Comparison of ENCODE assay signal across 3 cellular contexts in genomic region chr19:13087295-13087694, GRCh38.
TF ChIP-seq lines count a peak whose summit lies in the region.

No MANE protein-coding gene starts in this region.

TF ChIP-seq in liver, 16 proteins besides CTCF, POLR2A, EP300 and RAD21:
- TF ChIP-seq EGR1 (IDR thresholded peaks at IDR 0.05; ENCODE audit: low read depth in 2 of 2) (no peak), MAX (IDR thresholded peaks at IDR 0.05) (no peak), JUND (IDR thresholded peaks at IDR 0.05) (no peak), NR2F2 (IDR thresholded peaks at IDR 0.05) (no peak), FOXA2 (IDR thresholded peaks at IDR 0.05) (no peak), GABPA (IDR thresholded peaks at IDR 0.05 in 1 of 2, conservative IDR thresholded peaks at IDR 0.05 in 1 of 2) (no peak), HNF4A (conservative IDR thresholded peaks at IDR 0.05) (no peak), HNF4G (IDR thresholded peaks at IDR 0.05) (no peak), SP1 (IDR thresholded peaks at IDR 0.05) (no peak), FOXA1 (IDR thresholded peaks at IDR 0.05) (no peak), TAF1 (conservative IDR thresholded peaks at IDR 0.05) (no peak)
- TF ChIP-seq, protein P1, sequence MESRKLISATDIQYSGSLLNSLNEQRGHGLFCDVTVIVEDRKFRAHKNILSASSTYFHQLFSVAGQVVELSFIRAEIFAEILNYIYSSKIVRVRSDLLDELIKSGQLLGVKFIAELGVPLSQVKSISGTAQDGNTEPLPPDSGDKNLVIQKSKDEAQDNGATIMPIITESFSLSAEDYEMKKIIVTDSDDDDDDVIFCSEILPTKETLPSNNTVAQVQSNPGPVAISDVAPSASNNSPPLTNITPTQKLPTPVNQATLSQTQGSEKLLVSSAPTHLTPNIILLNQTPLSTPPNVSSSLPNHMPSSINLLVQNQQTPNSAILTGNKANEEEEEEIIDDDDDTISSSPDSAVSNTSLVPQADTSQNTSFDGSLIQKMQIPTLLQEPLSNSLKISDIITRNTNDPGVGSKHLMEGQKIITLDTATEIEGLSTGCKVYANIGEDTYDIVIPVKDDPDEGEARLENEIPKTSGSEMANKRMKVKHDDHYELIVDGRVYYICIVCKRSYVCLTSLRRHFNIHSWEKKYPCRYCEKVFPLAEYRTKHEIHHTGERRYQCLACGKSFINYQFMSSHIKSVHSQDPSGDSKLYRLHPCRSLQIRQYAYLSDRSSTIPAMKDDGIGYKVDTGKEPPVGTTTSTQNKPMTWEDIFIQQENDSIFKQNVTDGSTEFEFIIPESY (IDR thresholded peaks at IDR 0.05) = no peak
- TF ChIP-seq, protein P2, sequence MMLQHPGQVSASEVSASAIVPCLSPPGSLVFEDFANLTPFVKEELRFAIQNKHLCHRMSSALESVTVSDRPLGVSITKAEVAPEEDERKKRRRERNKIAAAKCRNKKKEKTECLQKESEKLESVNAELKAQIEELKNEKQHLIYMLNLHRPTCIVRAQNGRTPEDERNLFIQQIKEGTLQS (IDR thresholded peaks at IDR 0.05) = no peak

TF ChIP-seq in HepG2, 621 proteins besides CTCF, POLR2A, EP300 and RAD21:
- TF ChIP-seq THYN1 (CRISPR knock-in tag; IDR thresholded peaks at IDR 0.05; ENCODE audit: borderline replicate concordance, low read depth) (no peak), MAF1 (CRISPR knock-in tag; IDR thresholded peaks at IDR 0.05; ENCODE audit: borderline replicate concordance) (no peak), ZFP37 (CRISPR knock-in tag; IDR thresholded peaks at IDR 0.05; ENCODE audit: borderline replicate concordance) (no peak), ZNF160 (CRISPR knock-in tag; IDR thresholded peaks at IDR 0.05) (no peak), ZNF230 (CRISPR knock-in tag; IDR thresholded peaks at IDR 0.05) (no peak), ZNF614 (CRISPR knock-in tag; IDR thresholded peaks at IDR 0.05; ENCODE audit: borderline replicate concordance) (no peak), HIC2 (CRISPR knock-in tag; IDR thresholded peaks at IDR 0.05; ENCODE audit: low read depth) (no peak), ZNF782 (CRISPR knock-in tag; IDR thresholded peaks at IDR 0.05; ENCODE audit: borderline replicate concordance) (no peak)

TF ChIP-seq in H1, 55 proteins besides CTCF, POLR2A, EP300 and RAD21:
- no peak for TF ChIP-seq TAF1 (IDR thresholded peaks at IDR 0.05; ENCODE audit: low read depth, low read length)
- TF ChIP-seq ZNF274 (IDR thresholded peaks at IDR 0.05; ENCODE audit: borderline replicate concordance, extremely low read depth, low read length) = no peak
- TF ChIP-seq GABPA (IDR thresholded peaks at IDR 0.05; ENCODE audit: borderline replicate concordance, insufficient read depth, low read length) = no peak
- no peak for TF ChIP-seq SP2 (IDR thresholded peaks at IDR 0.05; ENCODE audit: low read length)
- TF ChIP-seq RBBP5 (IDR thresholded peaks at IDR 0.05; ENCODE audit: borderline replicate concordance, low read depth, low read length) = no peak
- no peak for TF ChIP-seq BRCA1 (IDR thresholded peaks at IDR 0.05; ENCODE audit: low read depth, low read length)
- TF ChIP-seq RFX5 (IDR thresholded peaks at IDR 0.05; ENCODE audit: borderline replicate concordance, low read depth, low read length) = no peak
TF ChIP-seq in H1: peak in this region for 0.
